ENCODE assay signal across 6 cellular contexts in the genomic region with DNA sequence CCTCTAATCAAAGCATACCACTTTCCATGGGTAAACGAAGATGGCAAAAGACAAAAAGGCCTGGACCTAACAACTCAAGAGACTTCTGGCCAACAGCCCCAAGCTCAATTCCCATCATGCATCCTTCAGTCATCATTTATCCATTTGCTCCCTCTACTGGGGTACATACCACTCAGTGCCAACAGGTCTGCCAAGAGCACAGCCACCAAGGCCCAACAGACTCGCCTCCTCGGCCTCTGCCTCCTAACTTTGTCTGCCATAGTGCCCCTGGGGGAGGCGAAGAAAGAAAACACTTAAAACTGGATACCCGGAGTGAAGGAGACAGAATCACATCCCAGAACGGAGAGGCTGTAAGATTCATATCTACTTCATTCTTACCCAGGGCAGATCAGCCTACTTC.
A peak's percentile ranks its signal among the peaks of the same experiment; 100 is the strongest.
DNase-seq lines count a peak whose midpoint lies in the region; ATAC-seq, FAIRE-seq and TF ChIP-seq lines count a peak whose summit lies in the region.

No MANE protein-coding gene starts in this region.

- no peak for TF ChIP-seq CTCF in GM12864 (IDR thresholded peaks at IDR 0.05; ENCODE audit: low read depth, low read length, missing control alignments)

- DNase-seq in GM12864 (ENCODE audit: low read depth): no peak
- DNase-seq in RCC 7860 (ENCODE audit: low spot score): peak; percentile 29
- DNase-seq in fibroblast of peridontal ligament (ENCODE audit: extremely low read depth): peak; percentile 58
- DNase-seq in stimulated activated naive CD8-positive, alpha-beta T cell treated with anti-CD3 and anti-CD28 coated beads, Interleukin-15, Interleukin-2, amounts not matched to agents 100 U/mL and 50 U/mL, for 24 hours: peak; percentile 19
- no peak for DNase-seq in NCI-H2029 (lab: John Stamatoyannopoulos, UW)

- ATAC-seq in stimulated activated naive CD8-positive, alpha-beta T cell treated with anti-CD3 and anti-CD28 coated beads, Interleukin-15, Interleukin-2, amounts not matched to agents 100 U/mL and 50 U/mL, for 24 hours: no peak
- ATAC-seq in GM19463 (IDR thresholded peaks at IDR 0.05; ENCODE audit: unreplicated experiment): no peak

- no peak for FAIRE-seq in RCC 7860 (lab: Jason Lieb, UNC)

- peak overlapping the region; percentile 68 for H3K4me3 ChIP-seq in GM12864 (ENCODE audit: low read depth, low read length)

Comparison
In these comparisons a context has a peak if more than half of its experiments do, and no peak if none do; other contexts are left out.
1. DNase-seq: peak in RCC 7860 (single experiment), fibroblast of peridontal ligament (single experiment) and stimulated activated naive CD8-positive, alpha-beta T cell treated with anti-CD3 and anti-CD28 coated beads, Interleukin-15, Interleukin-2, amounts not matched to agents 100 U/mL and 50 U/mL, for 24 hours (single experiment); none in GM12864 (single experiment) and NCI-H2029 (single experiment).